1 cellular context compared by ENCODE assay signal in genomic region chr19:46470376-46470775, GRCh38.
TF ChIP-seq lines count a peak whose summit lies in the region.

No MANE protein-coding gene starts in this region.

TF ChIP-seq in WTC11, 78 proteins besides CTCF, POLR2A, EP300 and RAD21 (continued from another document):
- TF ChIP-seq ZNF512 (CRISPR knock-in tag; IDR thresholded peaks at IDR 0.05; ENCODE audit: borderline replicate concordance) (no peak), FOXK1 (CRISPR knock-in tag; IDR thresholded peaks at IDR 0.05) (no peak), TEAD1 (CRISPR knock-in tag; IDR thresholded peaks at IDR 0.05) (no peak), ERG (CRISPR knock-in tag; IDR thresholded peaks at IDR 0.05) (no peak)
